In genomic region chrX:20477219-20477618, GRCh38 we compare ENCODE assay signal across 20 cellular contexts.
"Had no signal": no experiment of that assay in that cellular context is flagged by ENCODE, and none has a peak within 500 bp of the region (broad histone marks: within the 10 kb centered on the region; RNA-seq: fewer than 3 reads in every experiment).

No MANE protein-coding gene starts in this region.

- H3K36me3 ChIP-seq: SJCRH30 had no signal

- H3K4me3 ChIP-seq: PC-9, SJCRH30 had no signal

- DNase-seq: Karpas-422, MM.1S, MV-4-11, NCI-H1092, NCI-H1105, NCI-H1694 treated with DMSO at 0.1 percent for 48 hours, NCI-H187 treated with DMSO at 0.1 percent for 48 hours, NCI-H2029, NCI-H2171 treated with DMSO at 0.1 percent for 48 hours, NCI-H2227 treated with DMSO at 0.1 percent for 48 hours, NCI-H446, NCI-H524 treated with DMSO at 0.1 percent for 48 hours, NCI-H526 treated with DMSO at 0.1 percent for 48 hours, PC-9, SIG-M5, SJCRH30, SK-N-SH, SW 1271 had no signal

- H3K9ac ChIP-seq: KMS-11, SK-N-SH had no signal

- H3K9me3 ChIP-seq: SJCRH30, SK-N-SH had no signal

- H3K27ac ChIP-seq: KMS-11, PC-9, RWPE1, SJCRH30 had no signal

- H3K27me3 ChIP-seq: SJCRH30 had no signal
